ENCODE assay signal across 13 cellular contexts in the genomic region with DNA sequence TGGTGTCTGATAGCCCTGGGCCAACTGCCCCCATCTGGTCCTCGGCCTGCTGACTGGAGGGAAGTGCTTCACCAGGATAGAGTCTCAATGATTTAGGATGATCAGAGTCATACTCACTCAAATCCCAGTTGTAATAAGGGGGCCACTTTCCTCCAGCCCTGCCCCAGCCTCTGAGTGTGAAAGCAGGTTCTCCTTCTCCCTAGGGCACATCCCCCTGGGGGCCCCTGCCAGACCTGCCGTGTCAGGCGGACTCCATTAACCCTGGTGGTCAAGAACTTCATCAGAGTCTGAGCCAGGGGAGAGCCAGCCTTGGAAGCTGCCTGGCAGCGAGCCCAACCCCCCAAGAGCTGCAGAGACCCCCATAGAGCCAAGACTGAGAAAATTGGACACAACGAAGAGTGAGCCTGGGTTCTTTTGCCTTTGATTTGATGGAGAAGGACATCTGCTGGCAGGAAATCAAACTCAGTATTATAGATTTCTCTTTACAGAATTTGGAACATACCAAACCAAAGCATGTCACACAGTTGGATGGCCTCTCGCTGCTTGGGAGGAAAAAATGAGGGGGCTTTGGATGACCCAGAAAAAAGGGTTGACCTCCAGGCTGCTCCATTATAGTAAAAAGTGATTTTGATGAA.
"Had no signal": no experiment of that assay in that cellular context is flagged by ENCODE, and none has a peak within 500 bp of the region (broad histone marks: within the 10 kb centered on the region; RNA-seq: fewer than 3 reads in every experiment).

No MANE protein-coding gene starts in this region.

- H3K9me3 ChIP-seq: gastrocnemius medialis, left lung, thyroid gland had no signal

- H3K4me1 ChIP-seq: left lung, thyroid gland had no signal

- H3K4me3 ChIP-seq: gastrocnemius medialis, left lung, thyroid gland had no signal

- ATAC-seq: esophagus mucosa, gastrocnemius medialis, left lung had no signal

- H3K36me3 ChIP-seq: gastrocnemius medialis, left lung, thyroid gland, WERI-Rb-1 had no signal

- DNase-seq: activated CD4-positive, alpha-beta T cell treated with anti-CD3 and anti-CD28 coated beads, Interleukin-2, amount 50 U/mL, for 48 hours; activated gamma-delta T cell treated with Interleukin-2 at 50 U/mL for 16 hours; effector CD8-positive, alpha-beta T cell; gastrocnemius medialis; kidney; occipital lobe; posterior cingulate gyrus; stimulated activated CD8-positive, alpha-beta memory T cell treated with anti-CD3 and anti-CD28 coated beads, Interleukin-4, amount 100 ng/mL, for 48 hours; stimulated activated naive CD4-positive, alpha-beta T cell treated with Interleukin-2 at 50 U/mL for 16 hours; thyroid gland; WERI-Rb-1 had no signal

- H3K27ac ChIP-seq: gastrocnemius medialis, left lung, thyroid gland, WERI-Rb-1 had no signal
